ENCODE assay signal across 8 cellular contexts in the genomic region with DNA sequence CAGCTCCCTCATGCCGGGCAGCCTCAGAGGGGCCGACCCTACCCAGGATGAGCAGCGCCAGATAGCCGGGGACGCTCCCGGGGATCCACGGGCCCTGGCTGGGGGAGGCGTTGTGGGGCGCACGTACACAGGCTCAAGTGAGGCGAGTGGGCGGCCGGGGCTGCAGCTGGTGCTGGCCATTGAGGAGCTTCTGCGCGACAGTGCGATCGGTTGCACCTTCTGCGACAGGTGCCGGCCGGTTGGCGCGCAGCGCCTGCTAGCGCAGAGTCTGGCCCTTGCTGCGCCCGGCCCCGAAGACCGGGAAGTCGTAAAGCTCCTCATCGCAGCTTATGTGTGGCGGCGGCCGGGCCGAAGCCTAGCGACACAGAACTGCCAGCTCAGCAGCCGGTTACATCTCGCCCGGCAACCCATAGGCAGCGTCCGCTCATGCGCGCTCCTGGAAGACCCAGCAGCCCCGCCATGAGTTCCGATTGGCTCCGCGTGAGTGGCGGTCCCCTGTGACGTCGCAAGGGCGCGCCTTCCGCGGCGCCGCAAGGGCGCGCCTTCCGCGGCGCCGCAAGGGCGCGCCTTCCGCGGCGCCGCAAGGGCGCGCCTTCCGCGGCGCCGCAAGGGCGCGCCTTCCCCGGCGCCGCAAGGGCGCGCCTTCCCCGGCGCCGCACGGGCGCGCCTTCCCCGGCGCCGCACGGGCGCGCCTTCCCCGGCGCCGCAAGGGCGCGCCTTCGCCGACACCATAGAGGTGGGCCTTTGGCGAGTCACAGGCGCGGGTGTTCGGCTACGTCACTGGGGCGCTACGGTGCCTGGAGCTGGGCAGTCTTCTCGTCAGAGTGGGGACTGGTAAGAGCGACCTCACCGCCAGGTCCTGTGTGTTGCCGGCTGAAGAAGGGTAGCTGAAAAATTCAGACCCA.
A peak's percentile ranks its signal among the peaks of the same experiment; 100 is the strongest.
DNase-seq lines count a peak whose midpoint lies in the region.
"Not testable (repeated sequence)": the region's sequence is repeated elsewhere in the genome, so short reads cannot be mapped to it uniquely, and the experiment has no call there.

No MANE protein-coding gene starts in this region.

- H3K9me3 ChIP-seq in HAP-1; subcutaneous abdominal adipose tissue (ENCODE audit: control insufficient read depth in 5 of 5, low read length in 5 of 5): not testable (repeated sequence)

- peak overlapping the region; percentile 79 for H3K27ac ChIP-seq in subcutaneous abdominal adipose tissue (ENCODE audit: low read depth, low read length)

- H3K4me3 ChIP-seq in HAP-1 (peak overlapping the region; percentile 14), subcutaneous abdominal adipose tissue (ENCODE audit: low read depth in 1 of 5, low read length in 5 of 5) (peak overlapping the region; percentile 67 to 79 (median 74))

- not testable (repeated sequence) for H3K4me1 ChIP-seq in HAP-1; subcutaneous abdominal adipose tissue (ENCODE audit: control insufficient read depth in 5 of 5, insufficient read depth in 5 of 5, low read length in 5 of 5)

- H3K27me3 ChIP-seq in HAP-1 (ENCODE audit: low read depth); subcutaneous abdominal adipose tissue (ENCODE audit: control insufficient read depth in 5 of 5, insufficient read depth in 4 of 5, low read length in 5 of 5): not testable (repeated sequence)

- peak overlapping the region in 4 of 5 donors; percentile 59 to 79 (median 68) for H3K9ac ChIP-seq in subcutaneous abdominal adipose tissue (ENCODE audit: low read length in 5 of 5)

- peak; percentile 86 for DNase-seq in GM03348 (ENCODE audit: low spot score)
- DNase-seq in HAP-1 (ENCODE audit: low spot score in 2 of 2): peak; percentile 4 to 67
- DNase-seq in LoVo (ENCODE audit: low spot score): peak; percentile 89
- DNase-seq in SHP77 (lab: John Stamatoyannopoulos, UW): peak; percentile 79 to 91
- DNase-seq in activated effector memory CD4-positive, alpha-beta T cell treated with anti-CD3 and anti-CD28 coated beads, Interleukin-2, amount 50 U/mL, for 16 hours: peak; percentile 97
- DNase-seq in fibroblast of the conjunctiva (ENCODE audit: low read depth): peak; percentile 90
- DNase-seq in non-pigmented ciliary epithelial cell (ENCODE audit: low read depth): peak; percentile 75

- in situ Hi-C loops in HAP-1 (cut with MboI; ENCODE audit: low sequenced_read_pairs): not testable (repeated sequence)

- H3K36me3 ChIP-seq in HAP-1 (replicated peaks); subcutaneous abdominal adipose tissue (ENCODE audit: control insufficient read depth in 5 of 5, insufficient read depth in 5 of 5, low read length in 5 of 5): not testable (repeated sequence)

Comparison
In these comparisons a context has a peak if more than half of its experiments do, and no peak if none do; other contexts are left out.
1. Peak in every context shown above with its lines: DNase-seq, H3K4me3 ChIP-seq and H3K27ac ChIP-seq.
2. DNase-seq: peak in every context shown above with its lines; median percentile 97 in activated effector memory CD4-positive, alpha-beta T cell treated with anti-CD3 and anti-CD28 coated beads, Interleukin-2, amount 50 U/mL, for 16 hours; 90 in fibroblast of the conjunctiva; 89 in LoVo; 86 in GM03348; 85 in SHP77; 75 in non-pigmented ciliary epithelial cell; 36 in HAP-1.